Comparison of ENCODE assay signal across 19 cellular contexts in the genomic region with DNA sequence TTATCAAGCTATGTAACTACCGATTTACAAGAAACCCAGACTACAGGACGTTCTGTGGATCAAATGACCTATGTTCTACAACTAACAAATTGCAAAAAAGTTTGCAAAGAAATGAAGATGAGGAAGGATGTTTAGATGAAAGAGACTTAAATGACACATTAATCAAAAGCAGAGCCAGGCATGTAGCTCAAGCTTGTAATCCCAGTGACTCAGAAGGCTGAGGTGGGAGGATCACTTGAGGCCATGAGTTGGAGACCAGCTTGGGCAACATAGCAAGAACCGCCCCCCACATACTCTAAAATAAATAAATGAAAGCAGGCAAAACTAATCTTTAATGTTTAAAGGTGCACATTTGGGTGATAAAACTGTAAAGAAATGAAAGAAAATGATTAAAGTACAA.
DNase-seq lines count a peak whose midpoint lies in the region; ATAC-seq and TF ChIP-seq lines count a peak whose summit lies in the region.
"Had no signal": no experiment of that assay in that cellular context is flagged by ENCODE, and none has a peak within 500 bp of the region (broad histone marks: within the 10 kb centered on the region; RNA-seq: fewer than 3 reads in every experiment).

No MANE protein-coding gene starts in this region.

- no peaks in the 10 kb centered on the region for H4K20me1 ChIP-seq in PC-3 (ENCODE audit: low read length)

- POLR2A ChIA-PET in CD8-positive, alpha-beta T cell (lab: Charles Lee) = interaction anchor here (1.8 kb wide), 1 partner anchor 64 kb away, joined by 5 read pairs; no protein-coding TSS in a partner anchor
- POLR2A ChIA-PET in PC-3 (lab: Charles Lee; ENCODE audit: unreplicated experiment) = no interaction called here

- no peaks in the 10 kb centered on the region for H3K27me3 ChIP-seq in CD8-positive, alpha-beta T cell (ENCODE audit: insufficient read depth, low read length)
- H3K27me3 ChIP-seq in PC-3 (ENCODE audit: low read length) = no peaks in the 10 kb centered on the region
- H3K27me3 ChIP-seq: hepatocyte, right atrium auricular region, thyroid gland had no signal

- H3K36me3 Mint-ChIP-seq in CD8-positive, alpha-beta T cell = peaks cover 21% of the 10 kb centered on the region

- H2AFZ ChIP-seq in PC-3 (ENCODE audit: low read length) = no peak overlapping the region
- H2AFZ ChIP-seq: GM23338, hepatocyte had no signal

- CTCF ChIA-PET in CD8-positive, alpha-beta T cell (lab: Charles Lee) = interaction anchor here (0.6 kb wide), 1 partner anchor 402 kb away, joined by 3 read pairs; no protein-coding TSS in a partner anchor
- CTCF ChIA-PET in PC-3 (lab: Charles Lee) = no interaction called here

- intact Hi-C loops in CD8-positive, alpha-beta T cell (cut with DNase I, micrococcal nuclease) = loop anchor here (2.0 to 10.0 kb wide), 8 partner anchors 49 to 757 kb away; no protein-coding TSS in a partner anchor
- intact Hi-C loops in PC-3 (cut with micrococcal nuclease) = loop anchor here (10.0 kb wide), 1 partner anchor 271 kb away; no protein-coding TSS in a partner anchor

- H3K4me1 Mint-ChIP-seq in CD8-positive, alpha-beta T cell (ENCODE audit: low read depth) = peaks cover 30% of the 10 kb centered on the region
- H3K4me1 Mint-ChIP-seq: GM23338 had no signal

- no peaks in the 10 kb centered on the region for H3K36me3 ChIP-seq in CD8-positive, alpha-beta T cell (ENCODE audit: insufficient read depth, low read length)
- H3K36me3 ChIP-seq in PC-3 (ENCODE audit: low read depth, low read length) = no peaks in the 10 kb centered on the region
- H3K36me3 ChIP-seq: lower lobe of right lung, right atrium auricular region, thyroid gland, WERI-Rb-1 had no signal

- no peak overlapping the region for H3K9ac ChIP-seq in PC-3 (ENCODE audit: low read length)

- peak; percentile 19 for DNase-seq in AG09319 (ENCODE audit: extremely low read depth, low read depth)
- no peak for DNase-seq in CD8-positive, alpha-beta T cell
- peak; percentile 27 for DNase-seq in PC-3
- peak; percentile 39 for DNase-seq in fibroblast of the conjunctiva (ENCODE audit: low read depth)
- DNase-seq in MV-4-11 (lab: John Stamatoyannopoulos, UW) = no peak
- no peak for DNase-seq in DMS53 (lab: John Stamatoyannopoulos, UW)
- DNase-seq: lower lobe of right lung, NCI-H146, NCI-H748 treated with DMSO at 0.1 percent for 48 hours, SIG-M5, thyroid gland, WERI-Rb-1 had no signal

- no peak overlapping the region for H3K4me3 Mint-ChIP-seq in CD8-positive, alpha-beta T cell
- H3K4me3 Mint-ChIP-seq: B cell; central memory CD8-positive, alpha-beta T cell; GM23338 had no signal

- H3K79me2 ChIP-seq in PC-3 (ENCODE audit: low read length) = no peaks in the 10 kb centered on the region
- H3K79me2 ChIP-seq: hepatocyte had no signal

- H3F3A ChIP-seq in PC-3 (ENCODE audit: low read length, unreplicated experiment) = no peaks in the 10 kb centered on the region

- TF ChIP-seq CTCF in AG09319 (IDR thresholded peaks at IDR 0.05; ENCODE audit: low read depth, low read length) (no peak), PC-3 (conservative IDR thresholded peaks at IDR 0.05; ENCODE audit: low read depth, low read length) (no peak)
- TF ChIP-seq CTCF in CD8-positive, alpha-beta T cell (IDR thresholded peaks at IDR 0.05) = no peak

- H3K9me3 Mint-ChIP-seq in CD8-positive, alpha-beta T cell = peaks cover 17% of the 10 kb centered on the region
- H3K9me3 Mint-ChIP-seq: central memory CD8-positive, alpha-beta T cell; GM23338 had no signal

- peak overlapping the region; percentile 12 for H3K27ac Mint-ChIP-seq in CD8-positive, alpha-beta T cell
- H3K27ac Mint-ChIP-seq: B cell, GM23338 had no signal

- H3K4me3 ChIP-seq in CD8-positive, alpha-beta T cell (ENCODE audit: low read depth, low read length) = no peak overlapping the region
- H3K4me3 ChIP-seq in PC-3 (ENCODE audit: low read length) = no peak overlapping the region
- H3K4me3 ChIP-seq: GM23338, hepatocyte, lower lobe of right lung, right atrium auricular region, thyroid gland had no signal

- peaks cover 5% of the 10 kb centered on the region for H3K4me1 ChIP-seq in CD8-positive, alpha-beta T cell (ENCODE audit: insufficient read depth, low read length)
- H3K4me1 ChIP-seq in PC-3 (ENCODE audit: insufficient read depth, low read length) = peaks cover 19% of the 10 kb centered on the region
- H3K4me1 ChIP-seq: lower lobe of right lung had no signal

- H3K4me2 ChIP-seq in PC-3 (ENCODE audit: low read length) = no peak overlapping the region
- H3K4me2 ChIP-seq: GM23338, hepatocyte had no signal

- no peak for ATAC-seq in CD8-positive, alpha-beta T cell
- ATAC-seq in PC-3 = no peak
- no peak for ATAC-seq in GM18861 (IDR thresholded peaks at IDR 0.05; ENCODE audit: unreplicated experiment)
- ATAC-seq: esophagus mucosa, GM23338, lower lobe of right lung had no signal

- no TSS peak for BruUV-seq in PC-3 (replicated peaks; lab: Mats Ljungman, UMichigan)

- H3K9me2 ChIP-seq in PC-3 (replicated peaks; ENCODE audit: low read length) = no peaks in the 10 kb centered on the region

- no peaks in the 10 kb centered on the region for H3K9me3 ChIP-seq in CD8-positive, alpha-beta T cell (ENCODE audit: low read length)
- no peaks in the 10 kb centered on the region for H3K9me3 ChIP-seq in PC-3 (ENCODE audit: low read length)
- H3K9me3 ChIP-seq: lower lobe of right lung, thyroid gland had no signal

- H3K27me3 Mint-ChIP-seq in CD8-positive, alpha-beta T cell (ENCODE audit: low read depth) = no peaks in the 10 kb centered on the region
- H3K27me3 Mint-ChIP-seq: B cell; central memory CD8-positive, alpha-beta T cell had no signal

- no peak overlapping the region for H3K27ac ChIP-seq in CD8-positive, alpha-beta T cell (ENCODE audit: low read depth, low read length)
- H3K27ac ChIP-seq in PC-3 (ENCODE audit: low read length) = no peak overlapping the region
- H3K27ac ChIP-seq: hepatocyte, lower lobe of right lung, right atrium auricular region, thyroid gland, WERI-Rb-1 had no signal

Comparison
In these comparisons a context has a peak if more than half of its experiments do, and no peak if none do; other contexts are left out.
1. DNase-seq: peak in AG09319 (single experiment), PC-3 (single experiment) and fibroblast of the conjunctiva (single experiment); none in CD8-positive, alpha-beta T cell (0 of 7), MV-4-11 (single experiment) and DMS53 (single experiment).